ENCODE assay signal across 8 cellular contexts in the genomic region with DNA sequence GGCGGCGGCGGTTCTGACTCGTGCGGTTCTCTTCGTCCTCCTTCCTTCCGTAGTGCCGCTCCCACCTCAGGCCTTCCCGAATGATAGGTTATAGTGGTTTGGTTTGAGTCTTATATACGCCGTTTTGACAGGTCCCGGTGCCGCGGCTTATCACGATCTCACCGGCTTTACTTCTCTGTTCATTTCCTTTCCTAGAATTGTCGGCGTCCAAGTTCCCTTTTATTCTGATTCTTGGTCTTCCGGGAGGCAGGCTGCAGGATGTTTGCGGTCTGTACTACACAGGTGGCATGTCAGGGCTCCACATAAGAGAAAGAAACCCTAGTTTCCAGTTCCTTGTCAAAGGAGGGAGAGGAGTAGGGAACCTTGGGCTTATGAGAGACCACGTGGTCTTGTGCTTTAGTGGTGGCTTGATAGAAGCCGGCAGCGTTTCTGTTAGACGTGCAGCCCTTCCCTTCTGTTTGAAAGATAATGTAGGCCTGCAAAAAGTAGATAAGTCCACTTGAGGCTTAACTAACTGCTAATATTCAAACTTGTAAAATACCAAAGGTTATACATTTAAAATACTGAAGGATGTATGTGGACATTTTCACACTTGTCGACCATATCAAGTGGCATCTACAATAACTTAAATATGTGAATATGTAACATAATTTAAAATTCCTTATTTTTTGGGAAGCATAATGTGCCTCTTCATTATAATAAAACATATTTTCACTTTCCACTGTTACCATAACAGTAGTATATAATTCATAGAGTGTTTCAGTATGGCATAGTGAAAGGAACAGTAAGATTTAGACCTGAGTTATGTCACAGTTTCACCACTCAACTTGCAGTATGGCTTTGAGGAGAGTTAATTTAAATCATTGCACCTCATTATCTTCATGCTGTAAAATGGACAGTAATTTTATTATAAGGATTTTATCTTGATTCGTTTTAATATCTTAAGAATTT. TPM values are rescaled to one million over a fixed set of nuclear protein-coding genes. Genes with fewer than 3 reads are reported as not detected.
A peak's percentile ranks its signal among the peaks of the same experiment; 100 is the strongest.
DNase-seq lines count a peak whose midpoint lies in the region; ATAC-seq, FAIRE-seq and TF ChIP-seq lines count a peak whose summit lies in the region.

No MANE protein-coding gene starts in this region.

- H4K20me1 ChIP-seq in K562 (replicated peaks; ENCODE audit: control insufficient read depth, insufficient read depth, low read length) = peaks cover 6% of the 10 kb centered on the region

- H3K36me3 Mint-ChIP-seq in IgD-negative memory B cell = peaks cover 2% of the 10 kb centered on the region

- H3K4me1 Mint-ChIP-seq in IgD-negative memory B cell = peaks cover 28 to 40% (median 33%) of the 10 kb centered on the region in 3 donors

- TF ChIP-seq RAD21 in K562 (CRISPR knock-in tag; conservative IDR thresholded peaks at IDR 0.05 in 1 of 2, IDR thresholded peaks at IDR 0.05 in 1 of 2) = peak in 1 of 2 experiments; percentile 15; a peak in 2 of 4 replicates

- FAIRE-seq in K562 (lab: Jason Lieb, UNC) = peak; percentile 93

- intact Hi-C loops in K562 (cut with micrococcal nuclease) = loop anchor here (1.0 to 10.0 kb wide), 7 partner anchors 12 to 344 kb away; a partner anchor contains a TSS

- H3K4me3 ChIP-seq in K562 (peak overlapping the region; percentile 84), iPS-15b (ENCODE audit: low read depth, low read length) (peak overlapping the region; percentile 63), skin epidermis (peak overlapping the region; percentile 71 to 100 (median 82))

- no peaks in the 10 kb centered on the region for H3K27me3 Mint-ChIP-seq in IgD-negative memory B cell

- H3K9ac ChIP-seq in K562 (ENCODE audit: insufficient read depth in 1 of 2, low read depth in 2 of 2, low read length in 2 of 2) (peak overlapping the region; percentile 96 to 97), iPS-15b (ENCODE audit: low read depth, low read length) (peak overlapping the region; percentile 68)

- peaks cover 99% of the 10 kb centered on the region for H3K79me2 ChIP-seq in K562 (ENCODE audit: control insufficient read depth, insufficient read depth, low read length)

- BruUV-seq in K562 (replicated peaks; lab: Mats Ljungman, UMichigan) = TSS peak; percentile 42

- H3K9me3 ChIP-seq in K562 (replicated peaks; ENCODE audit: control insufficient read depth, insufficient read depth, low read depth, low read length) (no peaks in the 10 kb centered on the region), iPS-15b (ENCODE audit: control insufficient read depth, insufficient read depth, low read length) (no peaks in the 10 kb centered on the region)

- CTCF ChIA-PET in K562 (lab: Yijun Ruan, JAX; ENCODE audit: low intra/inter-chr PET ratio) = no interaction called here

- peak; percentile 59 for ATAC-seq in GM21717 (IDR thresholded peaks at IDR 0.05; ENCODE audit: unreplicated experiment)
- peak; percentile 52 for ATAC-seq in K562

- 0% methylated on average over 26 of the region's 26 CpGs for WGBS in K562 (ENCODE audit: insufficient coverage, low coverage, missing lambda C conversion rate)

- H2AFZ ChIP-seq in K562 (ENCODE audit: low read depth, low read length) = peak overlapping the region; percentile 75

- peak overlapping the region; percentile 99 for H3K27ac ChIP-seq in K562 (ENCODE audit: extremely low read depth, low read depth, low read length)
- peak overlapping the region; percentile 90 to 100 (median 98) for H3K27ac ChIP-seq in skin epidermis

- TF ChIP-seq CTCF in K562 (IDR thresholded peaks at IDR 0.05 in 2 of 3, conservative IDR thresholded peaks at IDR 0.05 in 1 of 3; ENCODE audit: insufficient read depth in 2 of 3, low read depth in 1 of 3, low read length in 3 of 3) = no peak

- H3K27ac Mint-ChIP-seq in IgD-negative memory B cell = peak overlapping the region; percentile 95 to 99 (median 99)

- H3K4me1 ChIP-seq in K562 (replicated peaks in 1 of 2; ENCODE audit: control insufficient read depth in 2 of 2, insufficient read depth in 2 of 2, low read length in 2 of 2) = peaks cover 7 to 19% of the 10 kb centered on the region in 2 experiments; a peak in 2 of 5 replicates
- H3K4me1 ChIP-seq in iPS-15b (ENCODE audit: control insufficient read depth, insufficient read depth, low read length) = peaks cover 5% of the 10 kb centered on the region

- H3K27me3 ChIP-seq in K562 (ENCODE audit: control insufficient read depth in 2 of 2, insufficient read depth in 2 of 2, low read length in 2 of 2) (no peaks in the 10 kb centered on the region), iPS-15b (ENCODE audit: control insufficient read depth, insufficient read depth, low read length) (no peaks in the 10 kb centered on the region)

- H3K36me3 ChIP-seq in K562 (ENCODE audit: control insufficient read depth, insufficient read depth, low read length) = peaks cover 35% of the 10 kb centered on the region
- H3K36me3 ChIP-seq in iPS-15b (ENCODE audit: control insufficient read depth, insufficient read depth, low read length) = no peaks in the 10 kb centered on the region

- no peaks in the 10 kb centered on the region for H3K9me3 Mint-ChIP-seq in IgD-negative memory B cell

- in situ Hi-C loops in K562 (cut with MboI) = no loop called here

- peak; percentile 84 for TF ChIP-seq EP300 in K562 (IDR thresholded peaks at IDR 0.05; ENCODE audit: low read length)

- no peaks in the 10 kb centered on the region for H3K9me1 ChIP-seq in K562 (ENCODE audit: control insufficient read depth, insufficient read depth, low read length)

- H3K4me2 ChIP-seq in K562 (ENCODE audit: insufficient read depth, low read length) = peak overlapping the region; percentile 98

- DNase-seq in ELR (ENCODE audit: low read depth) = peak; percentile 67
- peak; percentile 28 to 92 (median 53) for DNase-seq in T-helper 1 cell
- peak; percentile 52 to 90 (median 62) for DNase-seq in K562 (ENCODE audit: extremely low read depth in 1 of 4, low spot score in 3 of 4)
- DNase-seq in retina = no peak

- TF ChIP-seq POLR2A in K562 (conservative IDR thresholded peaks at IDR 0.05) = no peak

- H3K4me3 Mint-ChIP-seq in IgD-negative memory B cell = peak overlapping the region; percentile 95 to 99 (median 98)

- POLR2A ChIA-PET in K562 (lab: Yijun Ruan, JAX) = interaction anchor here (0.7 to 2.2 kb wide), 3 partner anchors 10 to 17 kb away, joined by 3 to 13 read pairs (median 9); no protein-coding TSS in a partner anchor

TF ChIP-seq in K562, 482 proteins besides CTCF, POLR2A, EP300 and RAD21 (continues in another document):
- TF ChIP-seq ZNF239 (CRISPR knock-in tag; IDR thresholded peaks at IDR 0.05) (no peak), POLR2H (tag; IDR thresholded peaks at IDR 0.05; ENCODE audit: low read depth) (peak; percentile 83), LCOR (CRISPR knock-in tag; IDR thresholded peaks at IDR 0.05) (peak; percentile 13; the same call in 1 of the 2 replicates), EP400 (IDR thresholded peaks at IDR 0.05) (peak; percentile 64; the same call in 1 of the 2 replicates), NR2C2 (CRISPR knock-in tag; IDR thresholded peaks at IDR 0.05) (no peak), NR2C2 (tag; IDR thresholded peaks at IDR 0.05) (peak; percentile 28; the same call in 1 of the 2 replicates), ZNF507 (tag; conservative IDR thresholded peaks at IDR 0.05) (no peak), NFIC (IDR thresholded peaks at IDR 0.05) (peak; percentile 52), HDAC3 (IDR thresholded peaks at IDR 0.05; ENCODE audit: borderline replicate concordance, partially characterized antibody) (peak; percentile 48), JUN (IDR thresholded peaks at IDR 0.05; ENCODE audit: borderline replicate concordance, low read depth, low read length) (peak; percentile 42; the same call in 1 of the 2 replicates), JUN (CRISPR knock-in tag; IDR thresholded peaks at IDR 0.05; ENCODE audit: borderline replicate concordance) (no peak)
- TF ChIP-seq, protein P1, sequence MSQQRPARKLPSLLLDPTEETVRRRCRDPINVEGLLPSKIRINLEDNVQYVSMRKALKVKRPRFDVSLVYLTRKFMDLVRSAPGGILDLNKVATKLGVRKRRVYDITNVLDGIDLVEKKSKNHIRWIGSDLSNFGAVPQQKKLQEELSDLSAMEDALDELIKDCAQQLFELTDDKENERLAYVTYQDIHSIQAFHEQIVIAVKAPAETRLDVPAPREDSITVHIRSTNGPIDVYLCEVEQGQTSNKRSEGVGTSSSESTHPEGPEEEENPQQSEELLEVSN (IDR thresholded peaks at IDR 0.05; ENCODE audit: borderline replicate concordance in 1 of 2, extremely low read depth in 1 of 2, insufficient read depth in 1 of 2, insufficient read length in 1 of 2, low read depth in 1 of 2, low read length in 1 of 2, poor library complexity in 1 of 2, severe bottlenecking in 1 of 2) = peak in 1 of 2 experiments; percentile 36

RNA-seq across cellular contexts. Expression of a gene that starts 0.8 kb away (rescaled TPM):
- polyA plus RNA-seq in IgD-negative memory B cell = 70.6 TPM
- 187 and 674 TPM in 2 replicates for total RNA-seq in K562 (2011; cell fraction: chromatin; rRNA removed; ENCODE audit: low replicate concordance)
- total RNA-seq in K562 (2011; cell fraction: nucleolus; rRNA removed) = 113 and 135 TPM in 2 replicates
- total RNA-seq in K562 (2011; cell fraction: nucleoplasm; rRNA removed) = 225 and 292 TPM in 2 replicates
- 131 and 140 TPM in 2 replicates for total RNA-seq in K562 (2014; rRNA removed)
- 272 and 284 TPM in 2 replicates for total RNA-seq in K562 (2014; rRNA removed; fragmentation: Illumina TruSeq; extraction: Trizol)
- 155 and 174 TPM in 2 replicates for total RNA-seq in K562 (2015; rRNA removed; fragmentation: Illumina TruSeq; extraction: Trizol)
- total RNA-seq in K562 (2021) = 184 and 189 TPM in 2 replicates
- 175 and 204 TPM in 2 replicates for polyA plus RNA-seq in K562 (2011; rRNA removed)
- polyA plus RNA-seq in K562 (2011; cell fraction: cytosol; rRNA removed) = 29.1 and 75.2 TPM in 2 replicates
- 218 and 401 TPM in 2 replicates for polyA plus RNA-seq in K562 (2011; cell fraction: nucleus; rRNA removed)
- 92.9 and 182 TPM in 2 replicates for polyA plus RNA-seq in K562 (2012)
- polyA plus RNA-seq in K562 (2014; fragmentation: Illumina TruSeq; extraction: Trizol) = 152 and 177 TPM in 2 replicates
- 100 to 1,000 TPM; 182 to 253 TPM for polyA plus RNA-seq in K562 (2014; fragmentation: Nextera tagmentation; extraction: Ambion mirVana)
- 123 and 140 TPM in 2 replicates for polyA plus RNA-seq in K562 (2014; rRNA removed)
- 720 and 762 TPM in 2 replicates for polyA minus RNA-seq in K562 (2011; rRNA and poly(A)+ RNA removed)
- 52.1 and 62.0 TPM in 2 replicates for polyA minus RNA-seq in K562 (2011; cell fraction: cytosol; rRNA and poly(A)+ RNA removed)
- polyA minus RNA-seq in K562 (2011; cell fraction: nucleus; rRNA and poly(A)+ RNA removed) = 408 and 684 TPM in 2 replicates
